Comparison of ENCODE assay signal across 8 cellular contexts in genomic region chr12:110079477-110080400, GRCh38. TPM values are rescaled to one million over a fixed set of nuclear protein-coding genes. Genes with fewer than 3 reads are reported as not detected.
DNase-seq lines count a peak whose midpoint lies in the region; ATAC-seq, FAIRE-seq and TF ChIP-seq lines count a peak whose summit lies in the region.

No MANE protein-coding gene starts in this region.

- peak; percentile 38 to 62 for DNase-seq in SJCRH30
- peak; percentile 88 for DNase-seq in activated naive CD4-positive, alpha-beta T cell treated with anti-CD3 and anti-CD28 coated beads, Interleukin-2, amount 10 ng/mL, durations not matched to agents 7 days and 5 days
- DNase-seq in kidney: peak; percentile 77
- peak; percentile 55 for DNase-seq in stimulated activated CD8-positive, alpha-beta memory T cell treated with anti-CD3 and anti-CD28 coated beads, Interleukin-12 subunit alpha, Interleukin-12 subunit beta, amount 100 ng/mL, for 4 hours (ENCODE audit: low read depth)
- DNase-seq in mesendoderm: no peak
- no peak for DNase-seq in SHP77 treated with DMSO at 0.1 percent for 48 hours (lab: John Stamatoyannopoulos, UW)

- ATAC-seq in GM18870 (IDR thresholded peaks at IDR 0.05; ENCODE audit: unreplicated experiment): peak; percentile 80
- peak; percentile 65 for ATAC-seq in HG03025 (IDR thresholded peaks at IDR 0.05; ENCODE audit: low FRiP score, unreplicated experiment)

- no peaks in the 10 kb centered on the region for H3K79me2 ChIP-seq in mesendoderm (ENCODE audit: control insufficient read depth, insufficient read depth, low read length)

- H3K27ac ChIP-seq in SJCRH30: no peak overlapping the region
- peak overlapping the region; percentile 34 to 51 for H3K27ac ChIP-seq in kidney (ENCODE audit: low read depth in 2 of 2, low read length in 2 of 2)
- H3K27ac ChIP-seq in mesendoderm (ENCODE audit: low read depth, low read length): no peak overlapping the region

- peaks cover 19% of the 10 kb centered on the region for H3K36me3 Mint-ChIP-seq in activated naive CD4-positive, alpha-beta T cell treated with anti-CD3 and anti-CD28 coated beads, Interleukin-2, amount 10 ng/mL, durations not matched to agents 7 days and 5 days

- CTCF ChIA-PET in activated naive CD4-positive, alpha-beta T cell treated with anti-CD3 and anti-CD28 coated beads, Interleukin-2, amount 10 ng/mL, durations not matched to agents 7 days and 5 days (lab: Charles Lee): interaction anchor here (0.8 to 1.2 kb wide), 3 partner anchors 21 to 165 kb away, joined by 3 to 4 read pairs (median 3); no protein-coding TSS in a partner anchor

- H2BK15ac ChIP-seq in mesendoderm (replicated peaks; ENCODE audit: low read depth): no peak overlapping the region

- no peak overlapping the region for H2AK5ac ChIP-seq in mesendoderm (ENCODE audit: low read length)

- H3K27ac Mint-ChIP-seq in activated naive CD4-positive, alpha-beta T cell treated with anti-CD3 and anti-CD28 coated beads, Interleukin-2, amount 10 ng/mL, durations not matched to agents 7 days and 5 days: peak overlapping the region; percentile 99

- H3K23ac ChIP-seq in mesendoderm (ENCODE audit: low read length): no peak overlapping the region

- intact Hi-C loops in kidney (cut with DNase I): no loop called here

- H3K18ac ChIP-seq in mesendoderm (ENCODE audit: low read length): no peak overlapping the region

- no peak overlapping the region for H4K8ac ChIP-seq in mesendoderm (ENCODE audit: low read depth, low read length)

- no peak overlapping the region for H3K4ac ChIP-seq in mesendoderm (ENCODE audit: low read depth, low read length)

- H3K36me3 ChIP-seq in SJCRH30: no peaks in the 10 kb centered on the region
- no peaks in the 10 kb centered on the region for H3K36me3 ChIP-seq in kidney (ENCODE audit: control insufficient read depth in 1 of 2, insufficient read depth in 2 of 2, low read length in 2 of 2)
- H3K36me3 ChIP-seq in mesendoderm (ENCODE audit: control insufficient read depth, insufficient read depth, low read length): no peaks in the 10 kb centered on the region

- H4K5ac ChIP-seq in mesendoderm (ENCODE audit: low read length): no peak overlapping the region

- H3K9ac ChIP-seq in kidney (ENCODE audit: low read length in 2 of 2) (no peak overlapping the region), mesendoderm (ENCODE audit: low read length) (no peak overlapping the region)

- peaks cover 3% of the 10 kb centered on the region; the same call in 1 of the 2 replicates for H3K27me3 ChIP-seq in SJCRH30
- no peaks in the 10 kb centered on the region for H3K27me3 ChIP-seq in mesendoderm (ENCODE audit: insufficient read depth, low read length, poor library complexity)

- H2BK5ac ChIP-seq in mesendoderm (ENCODE audit: low read length): no peak overlapping the region

- TF ChIP-seq CTCF in kidney (IDR thresholded peaks at IDR 0.05; ENCODE audit: borderline replicate concordance, extremely low read depth, insufficient read depth): no peak

- peak overlapping the region; percentile 46 for H3K4me3 Mint-ChIP-seq in activated naive CD4-positive, alpha-beta T cell treated with anti-CD3 and anti-CD28 coated beads, Interleukin-2, amount 10 ng/mL, durations not matched to agents 7 days and 5 days

- no peaks in the 10 kb centered on the region for H3K79me1 ChIP-seq in mesendoderm (ENCODE audit: low read length)

- no peak overlapping the region for H3K56ac ChIP-seq in mesendoderm (ENCODE audit: low read length)

- H3K4me1 Mint-ChIP-seq in activated naive CD4-positive, alpha-beta T cell treated with anti-CD3 and anti-CD28 coated beads, Interleukin-2, amount 10 ng/mL, durations not matched to agents 7 days and 5 days: peaks cover 61% of the 10 kb centered on the region

- H3K4me3 ChIP-seq in SJCRH30: no peak overlapping the region
- no peak overlapping the region for H3K4me3 ChIP-seq in kidney (ENCODE audit: low read length in 2 of 2)
- H3K4me3 ChIP-seq in mesendoderm (ENCODE audit: low read length): no peak overlapping the region

- no CpG with 5 or more reads among the region's 24 CpGs for WGBS in mesendoderm (ENCODE audit: extremely low coverage, insufficient coverage, low lambda C conversion rate)

- H3K9me3 ChIP-seq in SJCRH30 (replicated peaks): no peaks in the 10 kb centered on the region
- no peaks in the 10 kb centered on the region for H3K9me3 ChIP-seq in kidney (ENCODE audit: control insufficient read depth in 1 of 2, low read length in 2 of 2)

- H3K27me3 Mint-ChIP-seq in activated naive CD4-positive, alpha-beta T cell treated with anti-CD3 and anti-CD28 coated beads, Interleukin-2, amount 10 ng/mL, durations not matched to agents 7 days and 5 days: peaks cover 19% of the 10 kb centered on the region

- no peak overlapping the region for H3K4me2 ChIP-seq in mesendoderm (ENCODE audit: low read length)

- FAIRE-seq in kidney (lab: Jason Lieb, UNC): no peak

- no peaks in the 10 kb centered on the region for H3K4me1 ChIP-seq in SJCRH30
- no peaks in the 10 kb centered on the region for H3K4me1 ChIP-seq in kidney (ENCODE audit: control insufficient read depth in 1 of 2, insufficient read depth in 1 of 2, low read depth in 1 of 2, low read length in 2 of 2)
- H3K4me1 ChIP-seq in mesendoderm (ENCODE audit: control insufficient read depth, low read depth, low read length): no peaks in the 10 kb centered on the region

- no peak overlapping the region for H2BK120ac ChIP-seq in mesendoderm (ENCODE audit: low read depth, low read length)

- peaks cover 3% of the 10 kb centered on the region for H3K9me3 Mint-ChIP-seq in activated naive CD4-positive, alpha-beta T cell treated with anti-CD3 and anti-CD28 coated beads, Interleukin-2, amount 10 ng/mL, durations not matched to agents 7 days and 5 days

RNA-seq across cellular contexts. Expression of gene C12orf76, which starts 31.4 kb away (rescaled TPM):
- total RNA-seq in SJCRH30 (2014; rRNA removed; shearing (Covaris generic)): 12.3 and 13.1 TPM in 2 replicates
- total RNA-seq in kidney: 14.6 TPM
- polyA plus RNA-seq in kidney (ENCODE audit: insufficient read depth, low read depth, low replicate concordance): 15.8 TPM
- 5.0 TPM for polyA plus RNA-seq in mesendoderm (2013, experiment 1 of 2)
- polyA plus RNA-seq in mesendoderm (2013, experiment 2 of 2): 5.4 TPM

RNA-seq across cellular contexts. Expression of gene IFT81, which starts 44.4 kb away (rescaled TPM):
- 15.5 and 16.9 TPM in 2 replicates for total RNA-seq in SJCRH30 (2014; rRNA removed; shearing (Covaris generic))
- total RNA-seq in kidney: 16.6 TPM
- polyA plus RNA-seq in kidney (ENCODE audit: insufficient read depth, low read depth, low replicate concordance): 6.5 TPM
- 7.0 TPM for polyA plus RNA-seq in mesendoderm (2013, experiment 1 of 2)
- 6.3 TPM for polyA plus RNA-seq in mesendoderm (2013, experiment 2 of 2)

Comparison
In these comparisons a context has a peak if more than half of its experiments do, and no peak if none do; other contexts are left out.
1. DNase-seq: peak in SJCRH30 (2 of 2), activated naive CD4-positive, alpha-beta T cell treated with anti-CD3 and anti-CD28 coated beads, Interleukin-2, amount 10 ng/mL, durations not matched to agents 7 days and 5 days (single experiment), kidney (single experiment) and stimulated activated CD8-positive, alpha-beta memory T cell treated with anti-CD3 and anti-CD28 coated beads, Interleukin-12 subunit alpha, Interleukin-12 subunit beta, amount 100 ng/mL, for 4 hours (single experiment); none in mesendoderm (single experiment) and SHP77 treated with DMSO at 0.1 percent for 48 hours (single experiment).
2. H3K27ac ChIP-seq: peak in kidney (2 of 2); none in SJCRH30 (single experiment) and mesendoderm (single experiment).